Comparison of ENCODE assay signal across 1 cellular context in the genomic region with DNA sequence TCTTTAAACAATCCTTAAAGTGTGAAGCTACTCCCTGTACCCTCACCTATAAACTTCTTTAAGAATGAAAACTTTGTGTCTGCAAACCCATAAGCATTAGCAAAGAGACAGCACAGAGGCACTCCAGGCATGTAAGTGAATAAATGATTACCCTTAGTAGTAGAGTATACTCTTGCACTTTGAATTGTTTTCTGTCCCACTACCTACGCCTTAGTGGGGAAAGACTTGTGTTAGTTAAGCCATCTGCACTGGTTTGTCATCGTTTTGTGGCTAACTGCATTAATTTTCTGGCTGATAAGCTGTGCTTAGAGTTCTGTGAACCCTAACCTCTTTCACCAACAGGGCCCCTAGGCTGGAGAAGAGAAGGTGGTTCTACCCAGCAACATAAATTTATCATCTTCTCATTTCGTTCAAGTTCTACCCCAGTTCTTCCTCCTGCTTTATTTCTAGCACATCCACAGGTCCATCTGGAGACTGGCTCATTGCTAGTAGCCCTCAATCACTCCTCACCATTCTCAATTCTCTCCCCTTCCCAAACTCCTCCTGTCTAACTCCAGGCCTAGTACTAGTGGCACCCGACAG.
TF ChIP-seq lines count a peak whose summit lies in the region.

No MANE protein-coding gene starts in this region.

TF ChIP-seq in IMR-90, 13 proteins besides CTCF, POLR2A, EP300 and RAD21 (continued from another document):
- TF ChIP-seq, protein P1, sequence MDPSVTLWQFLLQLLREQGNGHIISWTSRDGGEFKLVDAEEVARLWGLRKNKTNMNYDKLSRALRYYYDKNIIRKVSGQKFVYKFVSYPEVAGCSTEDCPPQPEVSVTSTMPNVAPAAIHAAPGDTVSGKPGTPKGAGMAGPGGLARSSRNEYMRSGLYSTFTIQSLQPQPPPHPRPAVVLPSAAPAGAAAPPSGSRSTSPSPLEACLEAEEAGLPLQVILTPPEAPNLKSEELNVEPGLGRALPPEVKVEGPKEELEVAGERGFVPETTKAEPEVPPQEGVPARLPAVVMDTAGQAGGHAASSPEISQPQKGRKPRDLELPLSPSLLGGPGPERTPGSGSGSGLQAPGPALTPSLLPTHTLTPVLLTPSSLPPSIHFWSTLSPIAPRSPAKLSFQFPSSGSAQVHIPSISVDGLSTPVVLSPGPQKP (IDR thresholded peaks at IDR 0.05; ENCODE audit: borderline replicate concordance, low read depth, low read length) = no peak
- TF ChIP-seq FOS (IDR thresholded peaks at IDR 0.05; ENCODE audit: low read depth, low read length) = no peak
- TF ChIP-seq SMC3 (IDR thresholded peaks at IDR 0.05; ENCODE audit: low read depth, low read length) = no peak
